Comparison of ENCODE assay signal across 10 cellular contexts in genomic region chr16:19085679-19086200, GRCh38. TPM values are rescaled to one million over a fixed set of nuclear protein-coding genes. Genes with fewer than 3 reads are reported as not detected.
DNase-seq lines count a peak whose midpoint lies in the region; ATAC-seq and TF ChIP-seq lines count a peak whose summit lies in the region.
"Had no signal": no experiment of that assay in that cellular context is flagged by ENCODE, and none has a peak within 500 bp of the region (broad histone marks: within the 10 kb centered on the region; RNA-seq: fewer than 3 reads in every experiment).

No MANE protein-coding gene starts in this region.

- no peaks in the 10 kb centered on the region for H3K9me3 Mint-ChIP-seq in activated CD4-positive, alpha-beta T cell treated with anti-CD3 and anti-CD28 coated beads for 36 hours (ENCODE audit: low read depth)
- H3K9me3 Mint-ChIP-seq: IgD-negative memory B cell had no signal

- no peaks in the 10 kb centered on the region for H3K9me2 ChIP-seq in PC-3 (replicated peaks; ENCODE audit: low read length)

- H3F3A ChIP-seq in PC-3 (ENCODE audit: low read length, unreplicated experiment), result no peaks in the 10 kb centered on the region

- H3K9me3 ChIP-seq in PC-3 (ENCODE audit: low read length), result no peaks in the 10 kb centered on the region
- no peaks in the 10 kb centered on the region for H3K9me3 ChIP-seq in skeletal muscle satellite cell (replicated peaks; ENCODE audit: low read length)
- H3K9me3 ChIP-seq: thyroid gland had no signal

- H3K4me3 ChIP-seq in PC-3 (ENCODE audit: low read length) (peak overlapping the region; percentile 73; the same call in 1 of the 2 replicates), fibroblast of pulmonary artery (replicated peaks; ENCODE audit: low read depth, low read length) (no peak overlapping the region), skeletal muscle satellite cell (ENCODE audit: low read length) (peak overlapping the region; percentile 78)

- peak overlapping the region; percentile 94 for H2AFZ ChIP-seq in PC-3 (ENCODE audit: low read length)

- H3K36me3 ChIP-seq in PC-3 (ENCODE audit: low read depth, low read length) (no peaks in the 10 kb centered on the region), skeletal muscle satellite cell (ENCODE audit: insufficient read depth, low read length) (no peaks in the 10 kb centered on the region)

- intact Hi-C loops in PC-3 (cut with micrococcal nuclease), result loop anchor here (1.0 to 10.0 kb wide), 4 partner anchors 82 to 419 kb away; no protein-coding TSS in a partner anchor
- intact Hi-C loops in activated CD4-positive, alpha-beta T cell treated with anti-CD3 and anti-CD28 coated beads for 36 hours (cut with DNase I, micrococcal nuclease), result loop anchor here (1.0 to 10.0 kb wide), 9 partner anchors 52 to 799 kb away; partner anchors contain the start of genes CCP110 (in 1 of the 2), GDE1 (in 1 of the 2) and GPRC5B (in 1 of the 2)

- DNase-seq in DMS53 (lab: John Stamatoyannopoulos, UW) (peak; percentile 3), DMS53 treated with DMSO at 0.1 percent for 48 hours (lab: John Stamatoyannopoulos, UW; ENCODE audit: unreplicated experiment) (no peak), PC-3 (no peak), fibroblast of pulmonary artery (ENCODE audit: low read depth) (peak; percentile 33)
- no peak for DNase-seq in activated T-cell treated with anti-CD3 and anti-CD28 coated beads, Interleukin-2, amount 50 U/mL, for 1 hour
- no peak for DNase-seq in effector CD4-positive, alpha-beta T cell
- no peak for DNase-seq in activated CD4-positive, alpha-beta T cell treated with anti-CD3 and anti-CD28 coated beads for 36 hours

- H3K27me3 Mint-ChIP-seq in activated CD4-positive, alpha-beta T cell treated with anti-CD3 and anti-CD28 coated beads for 36 hours, result peaks cover 6% of the 10 kb centered on the region

- H3K79me2 ChIP-seq in PC-3 (ENCODE audit: low read length), result no peaks in the 10 kb centered on the region

- no peaks in the 10 kb centered on the region for H4K20me1 ChIP-seq in PC-3 (ENCODE audit: low read length)

- ATAC-seq in PC-3, result no peak
- no peak for ATAC-seq in activated CD4-positive, alpha-beta T cell treated with anti-CD3 and anti-CD28 coated beads for 36 hours

- H3K9ac ChIP-seq in PC-3 (ENCODE audit: low read length) (no peak overlapping the region), skeletal muscle satellite cell (ENCODE audit: low read depth, low read length) (peak overlapping the region; percentile 85)

- H3K36me3 Mint-ChIP-seq in activated CD4-positive, alpha-beta T cell treated with anti-CD3 and anti-CD28 coated beads for 36 hours (ENCODE audit: low read depth), result peaks cover 10% of the 10 kb centered on the region

- CTCF ChIA-PET in PC-3 (lab: Charles Lee), result interaction anchor here (0.5 to 0.8 kb wide), 5 partner anchors 33 to 289 kb away, joined by 3 to 8 read pairs (median 3); no protein-coding TSS in a partner anchor
- CTCF ChIA-PET in activated CD4-positive, alpha-beta T cell treated with anti-CD3 and anti-CD28 coated beads for 36 hours (lab: Charles Lee), result interaction anchor here (0.5 to 4.3 kb wide), 31 partner anchors 8 to 424 kb away, joined by 3 to 49 read pairs (median 3); partner anchors contain the start of gene COQ7

- BruUV-seq in PC-3 (replicated peaks; lab: Mats Ljungman, UMichigan), result no TSS peak

- peaks cover 6% of the 10 kb centered on the region for H3K4me1 Mint-ChIP-seq in activated CD4-positive, alpha-beta T cell treated with anti-CD3 and anti-CD28 coated beads for 36 hours

- POLR2A ChIA-PET in PC-3 (lab: Charles Lee; ENCODE audit: unreplicated experiment), result interaction anchor here (0.7 kb wide), 1 partner anchor 28 kb away, joined by 4 read pairs; no protein-coding TSS in a partner anchor
- POLR2A ChIA-PET in activated CD4-positive, alpha-beta T cell treated with anti-CD3 and anti-CD28 coated beads for 36 hours (lab: Charles Lee), result interaction anchor here (0.6 to 1.2 kb wide), 3 partner anchors 53 to 417 kb away, joined by 3 to 8 read pairs (median 4); no protein-coding TSS in a partner anchor

- no peaks in the 10 kb centered on the region for H3K27me3 ChIP-seq in PC-3 (ENCODE audit: low read length)
- no peaks in the 10 kb centered on the region for H3K27me3 ChIP-seq in skeletal muscle satellite cell (ENCODE audit: control insufficient read depth, insufficient read depth, low read length)
- H3K27me3 ChIP-seq: thyroid gland had no signal

- H3K27ac Mint-ChIP-seq in activated CD4-positive, alpha-beta T cell treated with anti-CD3 and anti-CD28 coated beads for 36 hours, result no peak overlapping the region
- H3K27ac Mint-ChIP-seq: IgD-negative memory B cell had no signal

- H3K4me1 ChIP-seq in PC-3 (ENCODE audit: insufficient read depth, low read length) (peaks cover 11% of the 10 kb centered on the region; the same call in 1 of the 2 replicates), skeletal muscle satellite cell (ENCODE audit: control insufficient read depth, insufficient read depth, low read length) (peaks cover 10% of the 10 kb centered on the region)

- no peak overlapping the region for H3K4me3 Mint-ChIP-seq in activated CD4-positive, alpha-beta T cell treated with anti-CD3 and anti-CD28 coated beads for 36 hours

- no peak overlapping the region for H3K27ac ChIP-seq in PC-3 (ENCODE audit: low read length)
- H3K27ac ChIP-seq: thyroid gland had no signal

- TF ChIP-seq CTCF in PC-3 (conservative IDR thresholded peaks at IDR 0.05; ENCODE audit: low read depth, low read length) (no peak), fibroblast of pulmonary artery (IDR thresholded peaks at IDR 0.05; ENCODE audit: low read length, missing control alignments) (no peak)

- H3K4me2 ChIP-seq in PC-3 (ENCODE audit: low read length), result peak overlapping the region; percentile 98
- H3K4me2 ChIP-seq in skeletal muscle satellite cell (ENCODE audit: low read length), result peak overlapping the region; percentile 100

RNA-seq across cellular contexts. Expression of gene COQ7, which starts 18.3 kb away (rescaled TPM):
- 12.2 and 25.0 TPM in 2 replicates for total RNA-seq in PC-3 (2014; rRNA removed)
- 9.4 and 10.5 TPM in 2 replicates for total RNA-seq in skeletal muscle satellite cell (2012; rRNA removed)
- 10 to 100 TPM; 13.2 to 16.0 TPM for total RNA-seq in activated CD4-positive, alpha-beta T cell treated with anti-CD3 and anti-CD28 coated beads for 36 hours

RNA-seq across cellular contexts. Expression of gene ITPRIPL2, which starts 28.0 kb away (rescaled TPM):
- total RNA-seq in PC-3 (2014; rRNA removed), result 21.6 and 31.5 TPM in 2 replicates
- 58.1 and 59.6 TPM in 2 replicates for total RNA-seq in skeletal muscle satellite cell (2012; rRNA removed)
- 1 to 10 TPM; 2.4 to 4.2 TPM for total RNA-seq in activated CD4-positive, alpha-beta T cell treated with anti-CD3 and anti-CD28 coated beads for 36 hours

Comparison
In these comparisons a context has a peak if more than half of its experiments do, and no peak if none do; other contexts are left out.
1. DNase-seq: peak in DMS53 (single experiment) and fibroblast of pulmonary artery (single experiment); none in DMS53 treated with DMSO at 0.1 percent for 48 hours (single experiment), PC-3 (single experiment), activated T-cell treated with anti-CD3 and anti-CD28 coated beads, Interleukin-2, amount 50 U/mL, for 1 hour (single experiment), effector CD4-positive, alpha-beta T cell (single experiment) and activated CD4-positive, alpha-beta T cell treated with anti-CD3 and anti-CD28 coated beads for 36 hours (single experiment).